ENCODE assay signal across 8 cellular contexts in genomic region chr2:97995026-97995733, GRCh38. TPM values are rescaled to one million over a fixed set of nuclear protein-coding genes. Genes with fewer than 3 reads are reported as not detected.
DNase-seq lines count a peak whose midpoint lies in the region; ATAC-seq, FAIRE-seq and TF ChIP-seq lines count a peak whose summit lies in the region.

No MANE protein-coding gene starts in this region.

- H4K20me1 ChIP-seq in DOHH2 (ENCODE audit: control insufficient read depth, insufficient read depth, low read depth, low read length), result no peaks in the 10 kb centered on the region; the same call in 1 of the 2 replicates

- 0 to 1% (median 0%) methylated on average over 53 to 81 of the region's 81 CpGs for WGBS in small intestine, 3 donors

- H3K4me2 ChIP-seq in DOHH2 (ENCODE audit: low read length), result peak overlapping the region; percentile 91

- H3K9me2 ChIP-seq in DOHH2 (replicated peaks; ENCODE audit: control insufficient read depth, low read length), result no peaks in the 10 kb centered on the region

- peaks cover 52% of the 10 kb centered on the region for H3K79me2 ChIP-seq in DOHH2 (ENCODE audit: control insufficient read depth, low read length)

- H3K4me3 ChIP-seq in DOHH2 (ENCODE audit: low read length) (peak overlapping the region; percentile 94), HUES6 (ENCODE audit: low read depth, low read length) (peak overlapping the region; percentile 97), iPS-15b (ENCODE audit: low read depth, low read length) (peak overlapping the region; percentile 88), small intestine (ENCODE audit: low read depth in 1 of 2, low read length in 2 of 2) (peak overlapping the region; percentile 73 to 87)

- H3K27ac ChIP-seq in DOHH2 (ENCODE audit: low read depth, low read length), result peak overlapping the region; percentile 94
- H3K27ac ChIP-seq in HUES6 (ENCODE audit: low read depth, low read length), result peak overlapping the region; percentile 97
- H3K27ac ChIP-seq in angular gyrus (ENCODE audit: low read depth, low read length), result peak overlapping the region; percentile 97
- peak overlapping the region; percentile 92 to 99 for H3K27ac ChIP-seq in small intestine (ENCODE audit: low read depth in 1 of 2, low read length in 1 of 2)

- peak; percentile 21 for ATAC-seq in GM21447 (IDR thresholded peaks at IDR 0.05; ENCODE audit: unreplicated experiment)

- H3K4me1 ChIP-seq in DOHH2 (ENCODE audit: control insufficient read depth, low read length), result peaks cover 45% of the 10 kb centered on the region
- H3K4me1 ChIP-seq in HUES6 (ENCODE audit: control insufficient read depth, insufficient read depth, low read length), result peaks cover 12% of the 10 kb centered on the region
- peaks cover 7% of the 10 kb centered on the region for H3K4me1 ChIP-seq in iPS-15b (ENCODE audit: control insufficient read depth, insufficient read depth, low read length)
- H3K4me1 ChIP-seq in small intestine (ENCODE audit: control insufficient read depth in 2 of 2, insufficient read depth in 1 of 2, low read depth in 1 of 2, low read length in 1 of 2), result peaks cover 6 to 7% of the 10 kb centered on the region in 2 donors

- H3K27me3 ChIP-seq in DOHH2 (ENCODE audit: control insufficient read depth, low read length) (no peaks in the 10 kb centered on the region), HUES6 (ENCODE audit: control insufficient read depth, insufficient read depth, low read length) (no peaks in the 10 kb centered on the region), iPS-15b (ENCODE audit: control insufficient read depth, insufficient read depth, low read length) (no peaks in the 10 kb centered on the region), small intestine (ENCODE audit: control insufficient read depth in 2 of 2, insufficient read depth in 2 of 2, low read length in 2 of 2) (no peaks in the 10 kb centered on the region)

- TF ChIP-seq CTCF in DOHH2 (IDR thresholded peaks at IDR 0.05; ENCODE audit: low read depth, low read length, poor library complexity, severe bottlenecking), result no peak

- H3K9ac ChIP-seq in HUES6 (ENCODE audit: low read length) (peak overlapping the region; percentile 99), iPS-15b (ENCODE audit: low read depth, low read length) (peak overlapping the region; percentile 91)

- H3K9me3 ChIP-seq in DOHH2 (ENCODE audit: control insufficient read depth, insufficient read depth, low read length) (no peaks in the 10 kb centered on the region), HUES6 (ENCODE audit: control insufficient read depth, insufficient read depth, low read depth, low read length) (no peaks in the 10 kb centered on the region), iPS-15b (ENCODE audit: control insufficient read depth, insufficient read depth, low read length) (no peaks in the 10 kb centered on the region), small intestine (ENCODE audit: control insufficient read depth, low read depth) (no peaks in the 10 kb centered on the region)

- H3F3A ChIP-seq in DOHH2 (ENCODE audit: control insufficient read depth, insufficient read depth), result peaks cover 11% of the 10 kb centered on the region

- H3K36me3 ChIP-seq in DOHH2 (ENCODE audit: control insufficient read depth, low read length) (peaks cover 21% of the 10 kb centered on the region), HUES6 (ENCODE audit: control insufficient read depth, insufficient read depth, low read length) (no peaks in the 10 kb centered on the region), iPS-15b (ENCODE audit: control insufficient read depth, insufficient read depth, low read length) (no peaks in the 10 kb centered on the region), small intestine (ENCODE audit: control insufficient read depth in 2 of 2, insufficient read depth in 2 of 2, low read length in 2 of 2) (no peaks in the 10 kb centered on the region)

- FAIRE-seq in small intestine (lab: Jason Lieb, UNC), result no peak

- peak; percentile 24 to 55 (median 37) for DNase-seq in T-helper 1 cell
- DNase-seq in small intestine, result peak; percentile 61
- no peak for DNase-seq in NCI-H510A (lab: John Stamatoyannopoulos, UW)

RNA-seq across cellular contexts. Expression of gene TMEM131, which starts 0.6 kb away (rescaled TPM):
- 10 to 100 TPM in 2 of 3 donors, 1 to 10 TPM in 1; 6.5 to 15.3 (median 12.3) TPM for polyA plus RNA-seq in small intestine
